8 cellular contexts compared by ENCODE assay signal in the genomic region with DNA sequence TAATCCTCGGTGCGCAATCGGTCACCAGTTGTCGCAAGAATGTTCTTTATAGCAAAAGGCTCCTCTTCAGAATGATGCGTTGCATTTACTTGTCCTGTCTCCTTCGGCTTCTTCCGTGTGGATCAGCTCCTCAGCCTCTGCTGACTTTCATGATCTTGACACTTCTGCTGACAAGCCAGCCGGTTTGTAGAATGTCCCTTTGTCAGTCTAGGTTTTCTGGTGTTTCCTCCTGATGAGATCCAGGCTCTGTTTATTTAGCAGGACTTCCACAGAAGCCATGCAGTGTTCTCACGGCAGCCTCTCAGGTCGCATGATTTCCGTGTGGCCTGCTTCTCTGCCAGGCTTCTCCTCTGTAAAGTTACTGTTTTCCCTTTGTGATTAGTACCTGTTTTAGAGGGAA.
DNase-seq lines count a peak whose midpoint lies in the region; ATAC-seq and TF ChIP-seq lines count a peak whose summit lies in the region.

No MANE protein-coding gene starts in this region.

- no peaks in the 10 kb centered on the region for H3K79me2 ChIP-seq in OCI-LY3 (ENCODE audit: low read length)

- H3K27ac ChIP-seq in OCI-LY3 (ENCODE audit: low read length), result no peak overlapping the region

- H3K9ac ChIP-seq in OCI-LY3 (ENCODE audit: low read length) (no peak overlapping the region), endocrine pancreas (ENCODE audit: control insufficient read depth, insufficient read depth, low read length) (no peak overlapping the region)

- TF ChIP-seq CTCF in OCI-LY3 (IDR thresholded peaks at IDR 0.05; ENCODE audit: low read depth, low read length), result no peak

- ATAC-seq in GM21515 (IDR thresholded peaks at IDR 0.05; ENCODE audit: unreplicated experiment), result no peak
- ATAC-seq in HG03565 (IDR thresholded peaks at IDR 0.05; ENCODE audit: unreplicated experiment), result no peak

- no peak overlapping the region for H2AFZ ChIP-seq in OCI-LY3 (ENCODE audit: low read depth, low read length)

- DNase-seq in DMS53 treated with DMSO at 0.1 percent for 48 hours (lab: John Stamatoyannopoulos, UW; ENCODE audit: unreplicated experiment) (peak; percentile 45), pons (ENCODE audit: low spot score) (peak; percentile 37), RPMI8226 (no peak), ACHN (no peak)

- no peaks in the 10 kb centered on the region for H3K27me3 ChIP-seq in OCI-LY3 (ENCODE audit: low read depth, low read length)
- no peaks in the 10 kb centered on the region for H3K27me3 ChIP-seq in endocrine pancreas (ENCODE audit: control insufficient read depth, insufficient read depth, low read length)

- H4K20me1 ChIP-seq in OCI-LY3 (ENCODE audit: insufficient read depth, low read length), result no peaks in the 10 kb centered on the region

- H3K4me1 ChIP-seq in OCI-LY3 (ENCODE audit: low read length) (peaks cover 7% of the 10 kb centered on the region), endocrine pancreas (ENCODE audit: control insufficient read depth, insufficient read depth, low read length) (no peaks in the 10 kb centered on the region)

- H3K4me3 ChIP-seq in OCI-LY3 (ENCODE audit: low read length), result peak overlapping the region; percentile 95
- peak overlapping the region; percentile 60 for H3K4me3 ChIP-seq in endocrine pancreas (ENCODE audit: control insufficient read depth, insufficient read depth, low read length)

- H3K4me2 ChIP-seq in OCI-LY3 (ENCODE audit: low read length), result peak overlapping the region; percentile 88

- H3K9me3 ChIP-seq in OCI-LY3 (ENCODE audit: insufficient read depth, low read length), result no peaks in the 10 kb centered on the region
- no peaks in the 10 kb centered on the region for H3K9me3 ChIP-seq in endocrine pancreas (ENCODE audit: control insufficient read depth, low read length)

- in situ Hi-C loops in ACHN (cut with HindIII; ENCODE audit: low pct_ligation_motif_present, low pct_unique_long_range_greater_than_20kb, low sequenced_read_pairs), result no loop called here

- H3K36me3 ChIP-seq in OCI-LY3 (replicated peaks; ENCODE audit: low read depth, low read length) (no peaks in the 10 kb centered on the region), endocrine pancreas (ENCODE audit: control insufficient read depth, insufficient read depth, low read length) (no peaks in the 10 kb centered on the region)

Comparison
In these comparisons a context has a peak if more than half of its experiments do, and no peak if none do; other contexts are left out.
1. DNase-seq: peak in DMS53 treated with DMSO at 0.1 percent for 48 hours (single experiment) and pons (single experiment); none in RPMI8226 (single experiment) and ACHN (single experiment).